ENCODE assay signal across 12 cellular contexts in genomic region chr4:142347241-142347640, GRCh38.
DNase-seq lines count a peak whose midpoint lies in the region; ATAC-seq, FAIRE-seq and TF ChIP-seq lines count a peak whose summit lies in the region.
"Had no signal": no experiment of that assay in that cellular context is flagged by ENCODE, and none has a peak within 500 bp of the region (broad histone marks: within the 10 kb centered on the region; RNA-seq: fewer than 3 reads in every experiment).

No MANE protein-coding gene starts in this region.

- H3K4me1 ChIP-seq in HepG2 (ENCODE audit: insufficient read depth, low read length) (no peaks in the 10 kb centered on the region), testis (peaks cover 13% of the 10 kb centered on the region), upper lobe of left lung (peaks cover 0 to 20% (median 8%) of the 10 kb centered on the region in 4 donors), HAP-1 (no peaks in the 10 kb centered on the region)

- H3K4me3 ChIP-seq in astrocyte of the spinal cord (ENCODE audit: low read depth, low read length): no peak overlapping the region
- H3K4me3 ChIP-seq in HepG2 (replicated peaks in 1 of 3; ENCODE audit: insufficient read depth in 1 of 3, low read depth in 2 of 3, low read length in 3 of 3): no peak overlapping the region
- H3K4me3 ChIP-seq in testis: no peak overlapping the region
- no peak overlapping the region for H3K4me3 ChIP-seq in upper lobe of left lung
- no peak overlapping the region for H3K4me3 ChIP-seq in HAP-1

- TF ChIP-seq POLR2A in HepG2 (IDR thresholded peaks at IDR 0.05; ENCODE audit: insufficient read depth in 1 of 2, low read depth in 2 of 2, low read length in 2 of 2) (no peak), testis (IDR thresholded peaks at IDR 0.05) (no peak), upper lobe of left lung (IDR thresholded peaks at IDR 0.05) (no peak)

- H3K36me3 ChIP-seq in HepG2 (replicated peaks in 1 of 2; ENCODE audit: control insufficient read depth in 1 of 2, insufficient read depth in 2 of 2, low read length in 2 of 2): no peaks in the 10 kb centered on the region
- no peaks in the 10 kb centered on the region for H3K36me3 ChIP-seq in testis (ENCODE audit: low read depth, missing control alignments)
- no peaks in the 10 kb centered on the region for H3K36me3 ChIP-seq in upper lobe of left lung
- H3K36me3 ChIP-seq in HAP-1 (replicated peaks): no peaks in the 10 kb centered on the region

- intact Hi-C loops in activated CD4-positive, alpha-beta T cell treated with anti-CD3 and anti-CD28 coated beads, Interleukin-2, amount 10 ng/mL, durations not matched to agents 24 days and 14 days (cut with micrococcal nuclease): loop anchor here (1.0 kb wide), 1 partner anchor 12 kb away; no protein-coding TSS in a partner anchor
- intact Hi-C loops in HepG2 (cut with micrococcal nuclease; ENCODE audit: unreplicated experiment): no loop called here
- intact Hi-C loops in testis (cut with DNase I; ENCODE audit: low total_unique reads): no loop called here

- H3K9ac ChIP-seq in HepG2 (ENCODE audit: insufficient read depth, low read depth, low read length): no peak overlapping the region

- no peak overlapping the region for H2AFZ ChIP-seq in HepG2 (ENCODE audit: low read length)

- no peaks in the 10 kb centered on the region for H3K9me3 ChIP-seq in HepG2 (ENCODE audit: low read length)
- no peaks in the 10 kb centered on the region for H3K9me3 ChIP-seq in testis
- H3K9me3 ChIP-seq in upper lobe of left lung: no peaks in the 10 kb centered on the region
- H3K9me3 ChIP-seq in HAP-1: no peaks in the 10 kb centered on the region; the same call in 1 of the 2 replicates

- TF ChIP-seq CTCF in astrocyte of the spinal cord (IDR thresholded peaks at IDR 0.05; ENCODE audit: low read depth, low read length): no peak
- TF ChIP-seq CTCF in HepG2 (CRISPR knock-in tag; IDR thresholded peaks at IDR 0.05): no peak
- no peak for TF ChIP-seq CTCF in testis (IDR thresholded peaks at IDR 0.05)
- no peak for TF ChIP-seq CTCF in upper lobe of left lung (IDR thresholded peaks at IDR 0.05)

- H3K36me3 Mint-ChIP-seq in activated CD4-positive, alpha-beta T cell treated with anti-CD3 and anti-CD28 coated beads, Interleukin-2, amount 10 ng/mL, durations not matched to agents 24 days and 14 days (ENCODE audit: low read depth): peaks cover 8% of the 10 kb centered on the region

- peaks cover 45% of the 10 kb centered on the region for H3K4me1 Mint-ChIP-seq in activated CD4-positive, alpha-beta T cell treated with anti-CD3 and anti-CD28 coated beads, Interleukin-2, amount 10 ng/mL, durations not matched to agents 24 days and 14 days

- no peak overlapping the region for H3K4me2 ChIP-seq in HepG2 (ENCODE audit: low read depth, low read length)

- no peak for TF ChIP-seq RAD21 in HepG2 (CRISPR knock-in tag; IDR thresholded peaks at IDR 0.05)

- in situ Hi-C loops in astrocyte of the spinal cord (cut with HindIII; ENCODE audit: low sequenced_read_pairs) (no loop called here), HepG2 (cut with HindIII; ENCODE audit: extremely low pct_ligation_motif_present, low pct_unique_long_range_greater_than_20kb) (no loop called here), HAP-1 (cut with MboI; ENCODE audit: low sequenced_read_pairs) (no loop called here)

- peak overlapping the region; percentile 48 for H3K4me3 Mint-ChIP-seq in activated CD4-positive, alpha-beta T cell treated with anti-CD3 and anti-CD28 coated beads, Interleukin-2, amount 10 ng/mL, durations not matched to agents 24 days and 14 days

- H3K27ac Mint-ChIP-seq in activated CD4-positive, alpha-beta T cell treated with anti-CD3 and anti-CD28 coated beads, Interleukin-2, amount 10 ng/mL, durations not matched to agents 24 days and 14 days: no peak overlapping the region

- no peak for DNase-seq in activated CD4-positive, alpha-beta T cell treated with anti-CD3 and anti-CD28 coated beads, Interleukin-2, amount 10 ng/mL, durations not matched to agents 24 days and 14 days
- no peak for DNase-seq in activated CD4-positive, alpha-beta T cell treated with anti-CD3 and anti-CD28 coated beads for 4 hours
- DNase-seq in M059J (ENCODE audit: low read depth): peak; percentile 51
- DNase-seq in astrocyte of the spinal cord (ENCODE audit: low read depth, low spot score): peak; percentile 29
- DNase-seq in HepG2 (ENCODE audit: low spot score): no peak
- no peak for DNase-seq in testis
- DNase-seq in upper lobe of left lung: no peak
- DNase-seq in HAP-1 (ENCODE audit: low spot score in 2 of 2): no peak
- DNase-seq: DND-41, NCI-H1930 had no signal

- no peaks in the 10 kb centered on the region for H3K79me2 ChIP-seq in HepG2 (ENCODE audit: insufficient read depth, low read length)

- TF ChIP-seq EP300 in HepG2 (IDR thresholded peaks at IDR 0.05; ENCODE audit: low read depth in 2 of 2, low read length in 2 of 2) (no peak), HepG2 (CRISPR knock-in tag; IDR thresholded peaks at IDR 0.05; ENCODE audit: borderline replicate concordance) (no peak), upper lobe of left lung (IDR thresholded peaks at IDR 0.05) (no peak)

- H3K27me3 Mint-ChIP-seq in activated CD4-positive, alpha-beta T cell treated with anti-CD3 and anti-CD28 coated beads, Interleukin-2, amount 10 ng/mL, durations not matched to agents 24 days and 14 days: no peaks in the 10 kb centered on the region

- no peaks in the 10 kb centered on the region for H3K9me3 Mint-ChIP-seq in activated CD4-positive, alpha-beta T cell treated with anti-CD3 and anti-CD28 coated beads, Interleukin-2, amount 10 ng/mL, durations not matched to agents 24 days and 14 days

- no peak for ATAC-seq in HepG2
- no peak for ATAC-seq in upper lobe of left lung (ENCODE audit: low FRiP score in 2 of 2)
- ATAC-seq: Panc1 had no signal

- no TSS peak for BruUV-seq in HepG2 (replicated peaks; lab: Mats Ljungman, UMichigan)

- POLR2A ChIA-PET in HepG2 (lab: Yijun Ruan, JAX): no interaction called here

- H4K20me1 ChIP-seq in HepG2 (ENCODE audit: insufficient read depth, low read length): no peaks in the 10 kb centered on the region

- H3K27ac ChIP-seq in HepG2 (ENCODE audit: extremely low read length, insufficient read depth, low read length) (no peak overlapping the region), testis (no peak overlapping the region), upper lobe of left lung (no peak overlapping the region)

- H3K27me3 ChIP-seq in HepG2 (ENCODE audit: control insufficient read depth in 1 of 2, insufficient read depth in 2 of 2, low read length in 2 of 2): no peaks in the 10 kb centered on the region
- H3K27me3 ChIP-seq in testis: no peaks in the 10 kb centered on the region
- no peaks in the 10 kb centered on the region for H3K27me3 ChIP-seq in upper lobe of left lung
- H3K27me3 ChIP-seq in HAP-1 (ENCODE audit: low read depth): peaks cover 7% of the 10 kb centered on the region; the same call in 1 of the 2 replicates

- FAIRE-seq in HepG2 (lab: Jason Lieb, UNC): no peak
- FAIRE-seq: TTC549 had no signal

- CTCF ChIA-PET in HepG2 (lab: Yijun Ruan, JAX; ENCODE audit: low intra/inter-chr PET ratio, low total read pairs): no interaction called here

TF ChIP-seq in HepG2, 621 proteins besides CTCF, POLR2A, EP300 and RAD21:
- TF ChIP-seq CREBL2 (CRISPR knock-in tag; IDR thresholded peaks at IDR 0.05; ENCODE audit: borderline replicate concordance) (no peak), ZSCAN30 (CRISPR knock-in tag; IDR thresholded peaks at IDR 0.05) (no peak), CEBPB (IDR thresholded peaks at IDR 0.05; ENCODE audit: borderline replicate concordance, low read depth, low read length) (peak; percentile 66), ZNF12 (CRISPR knock-in tag; IDR thresholded peaks at IDR 0.05) (no peak)
- TF ChIP-seq, protein P1, sequence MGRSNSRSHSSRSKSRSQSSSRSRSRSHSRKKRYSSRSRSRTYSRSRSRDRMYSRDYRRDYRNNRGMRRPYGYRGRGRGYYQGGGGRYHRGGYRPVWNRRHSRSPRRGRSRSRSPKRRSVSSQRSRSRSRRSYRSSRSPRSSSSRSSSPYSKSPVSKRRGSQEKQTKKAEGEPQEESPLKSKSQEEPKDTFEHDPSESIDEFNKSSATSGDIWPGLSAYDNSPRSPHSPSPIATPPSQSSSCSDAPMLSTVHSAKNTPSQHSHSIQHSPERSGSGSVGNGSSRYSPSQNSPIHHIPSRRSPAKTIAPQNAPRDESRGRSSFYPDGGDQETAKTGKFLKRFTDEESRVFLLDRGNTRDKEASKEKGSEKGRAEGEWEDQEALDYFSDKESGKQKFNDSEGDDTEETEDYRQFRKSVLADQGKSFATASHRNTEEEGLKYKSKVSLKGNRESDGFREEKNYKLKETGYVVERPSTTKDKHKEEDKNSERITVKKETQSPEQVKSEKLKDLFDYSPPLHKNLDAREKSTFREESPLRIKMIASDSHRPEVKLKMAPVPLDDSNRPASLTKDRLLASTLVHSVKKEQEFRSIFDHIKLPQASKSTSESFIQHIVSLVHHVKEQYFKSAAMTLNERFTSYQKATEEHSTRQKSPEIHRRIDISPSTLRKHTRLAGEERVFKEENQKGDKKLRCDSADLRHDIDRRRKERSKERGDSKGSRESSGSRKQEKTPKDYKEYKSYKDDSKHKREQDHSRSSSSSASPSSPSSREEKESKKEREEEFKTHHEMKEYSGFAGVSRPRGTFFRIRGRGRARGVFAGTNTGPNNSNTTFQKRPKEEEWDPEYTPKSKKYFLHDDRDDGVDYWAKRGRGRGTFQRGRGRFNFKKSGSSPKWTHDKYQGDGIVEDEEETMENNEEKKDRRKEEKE (IDR thresholded peaks at IDR 0.05): no peak
- TF ChIP-seq, protein P2, sequence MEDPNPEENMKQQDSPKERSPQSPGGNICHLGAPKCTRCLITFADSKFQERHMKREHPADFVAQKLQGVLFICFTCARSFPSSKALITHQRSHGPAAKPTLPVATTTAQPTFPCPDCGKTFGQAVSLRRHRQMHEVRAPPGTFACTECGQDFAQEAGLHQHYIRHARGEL (CRISPR knock-in tag; IDR thresholded peaks at IDR 0.05): no peak

Comparison
In these comparisons a context has a peak if more than half of its experiments do, and no peak if none do; other contexts are left out.
1. DNase-seq: peak in M059J (single experiment) and astrocyte of the spinal cord (single experiment); none in activated CD4-positive, alpha-beta T cell treated with anti-CD3 and anti-CD28 coated beads, Interleukin-2, amount 10 ng/mL, durations not matched to agents 24 days and 14 days (single experiment), activated CD4-positive, alpha-beta T cell treated with anti-CD3 and anti-CD28 coated beads for 4 hours (0 of 2), HepG2 (single experiment), testis (single experiment), upper lobe of left lung (0 of 2) and HAP-1 (0 of 2).